Comparison of ENCODE assay signal across 1 cellular context in genomic region chr10:61314273-61314672, GRCh38.
TF ChIP-seq lines count a peak whose summit lies in the region.

No MANE protein-coding gene starts in this region.

TF ChIP-seq in neural cell, 6 proteins besides CTCF, POLR2A, EP300 and RAD21 (continued from another document):
- TF ChIP-seq, protein P1, sequence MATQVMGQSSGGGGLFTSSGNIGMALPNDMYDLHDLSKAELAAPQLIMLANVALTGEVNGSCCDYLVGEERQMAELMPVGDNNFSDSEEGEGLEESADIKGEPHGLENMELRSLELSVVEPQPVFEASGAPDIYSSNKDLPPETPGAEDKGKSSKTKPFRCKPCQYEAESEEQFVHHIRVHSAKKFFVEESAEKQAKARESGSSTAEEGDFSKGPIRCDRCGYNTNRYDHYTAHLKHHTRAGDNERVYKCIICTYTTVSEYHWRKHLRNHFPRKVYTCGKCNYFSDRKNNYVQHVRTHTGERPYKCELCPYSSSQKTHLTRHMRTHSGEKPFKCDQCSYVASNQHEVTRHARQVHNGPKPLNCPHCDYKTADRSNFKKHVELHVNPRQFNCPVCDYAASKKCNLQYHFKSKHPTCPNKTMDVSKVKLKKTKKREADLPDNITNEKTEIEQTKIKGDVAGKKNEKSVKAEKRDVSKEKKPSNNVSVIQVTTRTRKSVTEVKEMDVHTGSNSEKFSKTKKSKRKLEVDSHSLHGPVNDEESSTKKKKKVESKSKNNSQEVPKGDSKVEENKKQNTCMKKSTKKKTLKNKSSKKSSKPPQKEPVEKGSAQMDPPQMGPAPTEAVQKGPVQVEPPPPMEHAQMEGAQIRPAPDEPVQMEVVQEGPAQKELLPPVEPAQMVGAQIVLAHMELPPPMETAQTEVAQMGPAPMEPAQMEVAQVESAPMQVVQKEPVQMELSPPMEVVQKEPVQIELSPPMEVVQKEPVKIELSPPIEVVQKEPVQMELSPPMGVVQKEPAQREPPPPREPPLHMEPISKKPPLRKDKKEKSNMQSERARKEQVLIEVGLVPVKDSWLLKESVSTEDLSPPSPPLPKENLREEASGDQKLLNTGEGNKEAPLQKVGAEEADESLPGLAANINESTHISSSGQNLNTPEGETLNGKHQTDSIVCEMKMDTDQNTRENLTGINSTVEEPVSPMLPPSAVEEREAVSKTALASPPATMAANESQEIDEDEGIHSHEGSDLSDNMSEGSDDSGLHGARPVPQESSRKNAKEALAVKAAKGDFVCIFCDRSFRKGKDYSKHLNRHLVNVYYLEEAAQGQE (IDR thresholded peaks at IDR 0.05; ENCODE audit: borderline replicate concordance): no peak
